ENCODE assay signal across 20 cellular contexts in genomic region chr15:59150185-59150584, GRCh38. TPM values are rescaled to one million over a fixed set of nuclear protein-coding genes. Genes with fewer than 3 reads are reported as not detected.
DNase-seq lines count a peak whose midpoint lies in the region; FAIRE-seq and TF ChIP-seq lines count a peak whose summit lies in the region.
"Had no signal": no experiment of that assay in that cellular context is flagged by ENCODE, and none has a peak within 500 bp of the region (broad histone marks: within the 10 kb centered on the region; RNA-seq: fewer than 3 reads in every experiment).

No MANE protein-coding gene starts in this region.

- no peak for FAIRE-seq in RCC 7860 (lab: Jason Lieb, UNC)
- FAIRE-seq: HTR-8/SVneo had no signal

- DNase-seq in Ammon's horn (ENCODE audit: low spot score) (peak; percentile 35), fibroblast of the aortic adventitia (ENCODE audit: low read depth) (peak; percentile 12), posterior cingulate gyrus (peak in 8 of 10 donors; percentile 26 to 86 (median 54)), NAMALWA (ENCODE audit: low spot score) (no peak), NCI-H128 (lab: John Stamatoyannopoulos, UW; ENCODE audit: unreplicated experiment) (no peak), RCC 7860 (ENCODE audit: low spot score) (no peak)
- DNase-seq in stimulated activated CD4-positive, alpha-beta T cell treated with anti-CD3 and anti-CD28 coated beads, Interleukin-12 subunit alpha, Interleukin-12 subunit beta, amount 100 ng/mL, for 4 hours: no peak
- DNase-seq: DMS79 treated with DMSO at 0.1 percent for 48 hours, MV-4-11, NCI-H1436 treated with DMSO at 0.1 percent for 48 hours, NCI-H2029 treated with DMSO at 0.1 percent for 48 hours, NCI-H2171 treated with DMSO at 0.1 percent for 48 hours, NCI-H510A treated with DMSO at 0.1 percent for 48 hours had no signal

- no peak overlapping the region for H3K4me3 ChIP-seq in fibroblast of the aortic adventitia (ENCODE audit: low read depth, low read length)
- H3K4me3 ChIP-seq: BLaER1 treated with 17β-estradiol and CSF1 and Interleukin-3, amounts not matched to agents 10 nM and 100 nM; HAP-1 had no signal

- intact Hi-C loops in posterior cingulate gyrus (cut with DNase I): no loop called here

- TF ChIP-seq CTCF in fibroblast of the aortic adventitia (IDR thresholded peaks at IDR 0.05; ENCODE audit: insufficient read depth, low read length): no peak

- peak overlapping the region; percentile 87 for H3K27ac ChIP-seq in angular gyrus (ENCODE audit: low read depth, low read length)
- H3K27ac ChIP-seq: BLaER1 treated with 17β-estradiol and CSF1 and Interleukin-3, amounts not matched to agents 10 nM and 100 nM had no signal

RNA-seq across cellular contexts. Expression of gene CCNB2, which starts 45.2 kb away (rescaled TPM):
- 5.2 and 32.1 TPM in 2 replicates for total RNA-seq in fibroblast of the aortic adventitia (ENCODE audit: low replicate concordance)

RNA-seq across cellular contexts. Expression of gene LDHAL6B, which starts 56.5 kb away (rescaled TPM):
- not detected in 2 replicates for total RNA-seq in fibroblast of the aortic adventitia (ENCODE audit: low replicate concordance)
- total RNA-seq: A172, G401, LHCN-M2 had no signal

Comparison
In these comparisons a context has a peak if more than half of its experiments do, and no peak if none do; other contexts are left out.
1. DNase-seq: peak in Ammon's horn (single experiment), fibroblast of the aortic adventitia (single experiment) and posterior cingulate gyrus (8 of 10); none in NAMALWA (single experiment), stimulated activated CD4-positive, alpha-beta T cell treated with anti-CD3 and anti-CD28 coated beads, Interleukin-12 subunit alpha, Interleukin-12 subunit beta, amount 100 ng/mL, for 4 hours (single experiment), NCI-H128 (single experiment) and RCC 7860 (single experiment).